13 cellular contexts compared by ENCODE assay signal in the genomic region with DNA sequence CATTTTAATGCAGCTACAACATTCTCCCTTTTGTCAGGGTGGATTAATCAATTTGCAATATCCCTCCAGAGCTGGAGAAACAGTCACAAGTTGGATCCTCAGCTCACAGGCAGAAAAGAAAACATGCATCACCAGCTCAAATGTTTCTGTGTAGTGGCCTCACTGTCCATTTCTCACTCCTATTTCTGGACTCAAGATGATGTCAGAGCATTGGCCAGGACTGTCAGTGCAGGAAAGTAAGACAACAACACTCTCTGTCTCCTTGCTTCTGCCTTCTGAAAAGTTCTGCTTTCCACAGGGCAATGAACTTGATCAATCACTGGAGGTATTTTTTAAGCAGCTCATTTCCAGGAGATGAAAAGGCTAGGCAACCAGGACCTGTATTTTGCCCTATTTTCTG. TPM values are rescaled to one million over a fixed set of nuclear protein-coding genes. Genes with fewer than 3 reads are reported as not detected.
DNase-seq lines count a peak whose midpoint lies in the region; ATAC-seq, FAIRE-seq and TF ChIP-seq lines count a peak whose summit lies in the region.
"Had no signal": no experiment of that assay in that cellular context is flagged by ENCODE, and none has a peak within 500 bp of the region (broad histone marks: within the 10 kb centered on the region; RNA-seq: fewer than 3 reads in every experiment).

No MANE protein-coding gene starts in this region.

- no peak for TF ChIP-seq EP300 in ovary (IDR thresholded peaks at IDR 0.05)

- peaks cover 11% of the 10 kb centered on the region for H3K36me3 Mint-ChIP-seq in astrocyte (ENCODE audit: low read depth, unreplicated experiment)

- peaks cover 30% of the 10 kb centered on the region for H3K79me2 ChIP-seq in astrocyte (ENCODE audit: insufficient read depth, low read length)

- H3K4me3 ChIP-seq in astrocyte (ENCODE audit: insufficient read depth, low read depth, low read length): no peak overlapping the region
- no peak overlapping the region for H3K4me3 ChIP-seq in ovary
- H3K4me3 ChIP-seq in uterus: no peak overlapping the region
- H3K4me3 ChIP-seq: right lobe of liver had no signal

- DNase-seq in astrocyte (ENCODE audit: low read depth) (peak; percentile 69), Right ventricle myocardium superior (no peak), ovary (peak in 2 of 5 donors; percentile 46 to 65), uterus (peak in 1 of 2 donors; percentile 78), NCI-H1436 treated with DMSO at 0.1 percent for 48 hours (lab: John Stamatoyannopoulos, UW) (no peak), frontal cortex (ENCODE audit: low spot score in 2 of 2) (no peak), cerebellar nuclear complex (lab: John Stamatoyannopoulos, UW) (no peak)
- DNase-seq: amygdala, COR-L47, erythroblast, MM.1S, NCI-H345 had no signal

- H4K20me1 ChIP-seq in astrocyte (ENCODE audit: insufficient read depth, low read length): peaks cover 33% of the 10 kb centered on the region

- no peak overlapping the region for H3K9ac ChIP-seq in astrocyte (ENCODE audit: low read length)

- H3K4me1 Mint-ChIP-seq in astrocyte (ENCODE audit: low read depth, unreplicated experiment): peaks cover 43% of the 10 kb centered on the region

- FAIRE-seq in astrocyte (lab: Jason Lieb, UNC) (peak; percentile 80), frontal cortex (lab: Jason Lieb, UNC) (no peak)

- H3K9me3 Mint-ChIP-seq in astrocyte (ENCODE audit: unreplicated experiment): peaks cover 5% of the 10 kb centered on the region

- H3K4me1 ChIP-seq in astrocyte (ENCODE audit: insufficient read depth, low read length) (peaks cover 37% of the 10 kb centered on the region), ovary (ENCODE audit: insufficient read depth) (peaks cover 30% of the 10 kb centered on the region), uterus (peaks cover 0 to 13% of the 10 kb centered on the region in 2 donors)

- no peaks in the 10 kb centered on the region for H3K27me3 Mint-ChIP-seq in astrocyte (ENCODE audit: low read depth, unreplicated experiment)

- TF ChIP-seq CTCF in astrocyte (IDR thresholded peaks at IDR 0.05; ENCODE audit: insufficient read depth, low read depth, low read length) (no peak), ovary (IDR thresholded peaks at IDR 0.05) (no peak), uterus (IDR thresholded peaks at IDR 0.05) (no peak)

- H3K36me3 ChIP-seq in astrocyte (ENCODE audit: insufficient read depth, low read length) (peaks cover 2% of the 10 kb centered on the region), ovary (no peaks in the 10 kb centered on the region), uterus (no peaks in the 10 kb centered on the region)
- H3K36me3 ChIP-seq: right lobe of liver had no signal

- H3K9me3 ChIP-seq in astrocyte (ENCODE audit: insufficient read depth, low read depth, low read length) (no peaks in the 10 kb centered on the region), ovary (no peaks in the 10 kb centered on the region), uterus (no peaks in the 10 kb centered on the region)
- H3K9me3 ChIP-seq: right lobe of liver had no signal

- no peak overlapping the region for H2AFZ ChIP-seq in astrocyte (ENCODE audit: low read depth, low read length)

- peak overlapping the region; percentile 16 for H3K27ac Mint-ChIP-seq in astrocyte (ENCODE audit: unreplicated experiment)

- H3K4me3 Mint-ChIP-seq in astrocyte (ENCODE audit: unreplicated experiment): no peak overlapping the region

- no peaks in the 10 kb centered on the region for H3K27me3 ChIP-seq in astrocyte (ENCODE audit: insufficient read depth, low read length)
- H3K27me3 ChIP-seq in ovary: no peaks in the 10 kb centered on the region
- no peaks in the 10 kb centered on the region for H3K27me3 ChIP-seq in uterus
- H3K27me3 ChIP-seq: right lobe of liver had no signal

- peak overlapping the region; percentile 6 for H3K4me2 ChIP-seq in astrocyte (ENCODE audit: low read length)

- TF ChIP-seq POLR2A in ovary (IDR thresholded peaks at IDR 0.05): no peak
- TF ChIP-seq POLR2A in uterus (IDR thresholded peaks at IDR 0.05): peak; percentile 29 to 64

- H3K27ac ChIP-seq in astrocyte (ENCODE audit: low read depth, low read length): no peak overlapping the region
- H3K27ac ChIP-seq in ovary: peak overlapping the region; percentile 69 to 74
- H3K27ac ChIP-seq in uterus: peak overlapping the region; percentile 79 to 93
- H3K27ac ChIP-seq: right lobe of liver had no signal

- peak; percentile 81 for ATAC-seq in Right ventricle myocardium superior (ENCODE audit: poor library complexity)

- intact Hi-C loops in Right ventricle myocardium superior (cut with DNase I): loop anchor here (5.0 kb wide), 1 partner anchor 84 kb away; no protein-coding TSS in a partner anchor
- intact Hi-C loops in ovary (cut with DNase I): loop anchor here in 2 of 4 donors (10.0 kb wide), 1 partner anchor 92 kb away; no protein-coding TSS in a partner anchor
- intact Hi-C loops in uterus (cut with DNase I; ENCODE audit: low total_unique reads): no loop called here

RNA-seq across cellular contexts. Expression of a gene that starts 8.2 kb away (rescaled TPM):
- total RNA-seq in astrocyte: 70.4 and 73.3 TPM in 2 replicates
- total RNA-seq in Right ventricle myocardium superior: 298 TPM
- total RNA-seq in ovary: 100 to 1,000 TPM in 5 of 7 donors, 10 to 100 TPM in 2; 49.9 to 225 (median 174) TPM
- polyA plus RNA-seq in ovary: 100 to 1,000 TPM in 1 of 2 donors, 10 to 100 TPM in 1; 52.9 to 107 TPM
- total RNA-seq in uterus: 100 to 1,000 TPM; 108 to 316 (median 209) TPM
- 16.7 TPM for total RNA-seq in frontal cortex
